Comparison of ENCODE assay signal across 30 cellular contexts in the genomic region with DNA sequence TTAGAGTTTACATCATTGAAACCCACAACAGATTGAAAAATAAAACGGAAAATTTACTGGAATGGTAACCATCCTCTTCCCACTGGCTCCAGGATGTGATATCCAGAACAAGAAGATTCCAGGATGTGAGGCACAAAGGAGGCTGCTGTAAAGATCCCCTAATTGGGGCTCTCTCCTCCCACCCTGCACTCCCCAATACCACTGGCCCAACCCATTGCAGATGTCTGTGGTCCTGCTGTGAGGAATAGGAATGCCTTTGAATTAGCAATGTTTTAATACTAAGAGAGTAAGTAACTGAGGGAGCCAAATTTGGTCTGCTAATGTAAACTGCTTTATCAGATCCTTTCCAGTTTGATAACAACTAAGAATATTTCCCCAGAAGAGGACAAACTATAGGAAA.
"Had no signal": no experiment of that assay in that cellular context is flagged by ENCODE, and none has a peak within 500 bp of the region (broad histone marks: within the 10 kb centered on the region; RNA-seq: fewer than 3 reads in every experiment).

No MANE protein-coding gene starts in this region.

- H3K9me3 ChIP-seq: SJCRH30 had no signal

- H3K4me3 Mint-ChIP-seq: activated CD4-positive, alpha-beta memory T cell treated with anti-CD3 and anti-CD28 coated beads, Interleukin-2, amount 10 ng/mL, durations not matched to agents 7 days and 5 days; activated CD8-positive, alpha-beta memory T cell treated with anti-CD3 and anti-CD28 coated beads, Interleukin-2, amount 10 ng/mL, durations not matched to agents 7 days and 5 days; activated naive CD4-positive, alpha-beta T cell treated with anti-CD3 and anti-CD28 coated beads, Interleukin-2, amount 10 ng/mL, durations not matched to agents 7 days and 5 days; activated naive CD8-positive, alpha-beta T cell; activated naive CD8-positive, alpha-beta T cell treated with anti-CD3 and anti-CD28 coated beads, Interleukin-2, amount 50 U/mL, for 24 hours; central memory CD8-positive, alpha-beta T cell had no signal

- H3K27ac ChIP-seq: cardiac muscle cell, SJCRH30, SK-N-MC, WERI-Rb-1 had no signal

- DNase-seq: activated CD4-positive, alpha-beta memory T cell treated with anti-CD3 and anti-CD28 coated beads, Interleukin-2, amount 10 ng/mL, durations not matched to agents 7 days and 5 days; activated CD4-positive, alpha-beta T cell treated with anti-CD3 and anti-CD28 coated beads for 1 hour; activated CD4-positive, alpha-beta T cell treated with anti-CD3 and anti-CD28 coated beads for 48 hours; activated CD4-positive, CD25-positive, alpha-beta regulatory T cell; activated CD8-positive, alpha-beta memory T cell treated with anti-CD3 and anti-CD28 coated beads for 24 hours; activated CD8-positive, alpha-beta memory T cell treated with anti-CD3 and anti-CD28 coated beads, Interleukin-2, amount 10 ng/mL, durations not matched to agents 7 days and 5 days; activated CD8-positive, alpha-beta memory T cell treated with anti-CD3 and anti-CD28 coated beads, Interleukin-2, amount 50 U/mL, for 48 hours; activated effector memory CD4-positive, alpha-beta T cell treated with Interleukin-2 at 50 U/mL for 16 hours; activated naive CD4-positive, alpha-beta T cell treated with anti-CD3 and anti-CD28 coated beads, Interleukin-2, amount 10 ng/mL, durations not matched to agents 7 days and 5 days; activated naive CD8-positive, alpha-beta T cell treated with anti-CD3 and anti-CD28 coated beads, Interleukin-2, amount 50 U/mL, for 24 hours; activated T-cell treated with anti-CD3 and anti-CD28 coated beads, Interleukin-2, amount 50 U/mL, for 48 hours; anterior cingulate cortex; Karpas-422; NCI-H1105; NCI-H1417 treated with DMSO at 0.1 percent for 48 hours; NCI-H1930; NCI-H2081 treated with DMSO at 0.1 percent for 48 hours; NCI-H226; NCI-H446 treated with DMSO at 0.1 percent for 48 hours; NCI-H524; NCI-H69; SHP77; SJCRH30; T1000; WERI-Rb-1 had no signal

- H3K4me1 ChIP-seq: SJCRH30 had no signal

- H3K4me1 Mint-ChIP-seq: activated CD8-positive, alpha-beta memory T cell treated with anti-CD3 and anti-CD28 coated beads, Interleukin-2, amount 10 ng/mL, durations not matched to agents 7 days and 5 days; activated naive CD4-positive, alpha-beta T cell treated with anti-CD3 and anti-CD28 coated beads, Interleukin-2, amount 10 ng/mL, durations not matched to agents 7 days and 5 days; central memory CD8-positive, alpha-beta T cell had no signal

- H3K27me3 ChIP-seq: cardiac muscle cell had no signal

- H3K27ac Mint-ChIP-seq: activated CD4-positive, alpha-beta memory T cell treated with anti-CD3 and anti-CD28 coated beads, Interleukin-2, amount 10 ng/mL, durations not matched to agents 7 days and 5 days; activated CD8-positive, alpha-beta memory T cell treated with anti-CD3 and anti-CD28 coated beads, Interleukin-2, amount 10 ng/mL, durations not matched to agents 7 days and 5 days; activated naive CD4-positive, alpha-beta T cell treated with anti-CD3 and anti-CD28 coated beads, Interleukin-2, amount 10 ng/mL, durations not matched to agents 7 days and 5 days; activated naive CD8-positive, alpha-beta T cell; activated naive CD8-positive, alpha-beta T cell treated with anti-CD3 and anti-CD28 coated beads, Interleukin-2, amount 50 U/mL, for 24 hours had no signal

- H3K36me3 Mint-ChIP-seq: activated CD8-positive, alpha-beta memory T cell treated with anti-CD3 and anti-CD28 coated beads, Interleukin-2, amount 10 ng/mL, durations not matched to agents 7 days and 5 days; activated naive CD4-positive, alpha-beta T cell treated with anti-CD3 and anti-CD28 coated beads, Interleukin-2, amount 10 ng/mL, durations not matched to agents 7 days and 5 days; activated naive CD8-positive, alpha-beta T cell had no signal

- ATAC-seq: activated CD8-positive, alpha-beta memory T cell treated with anti-CD3 and anti-CD28 coated beads, Interleukin-2, amount 10 ng/mL, durations not matched to agents 7 days and 5 days; activated naive CD8-positive, alpha-beta T cell treated with anti-CD3 and anti-CD28 coated beads, Interleukin-2, amount 50 U/mL, for 24 hours; Panc1 had no signal

- H3K9me3 Mint-ChIP-seq: activated CD4-positive, alpha-beta memory T cell treated with anti-CD3 and anti-CD28 coated beads, Interleukin-2, amount 10 ng/mL, durations not matched to agents 7 days and 5 days; activated naive CD4-positive, alpha-beta T cell treated with anti-CD3 and anti-CD28 coated beads, Interleukin-2, amount 10 ng/mL, durations not matched to agents 7 days and 5 days; activated naive CD8-positive, alpha-beta T cell treated with anti-CD3 and anti-CD28 coated beads, Interleukin-2, amount 50 U/mL, for 24 hours; central memory CD8-positive, alpha-beta T cell had no signal

- H3K36me3 ChIP-seq: cardiac muscle cell, SJCRH30, WERI-Rb-1 had no signal

- H3K4me3 ChIP-seq: cardiac muscle cell, SJCRH30, SK-N-MC had no signal
